In genomic region chr17:60920107-60920506, GRCh38 we compare ENCODE assay signal across 25 cellular contexts.
"Had no signal": no experiment of that assay in that cellular context is flagged by ENCODE, and none has a peak within 500 bp of the region (broad histone marks: within the 10 kb centered on the region; RNA-seq: fewer than 3 reads in every experiment).

No MANE protein-coding gene starts in this region.

- H3K27ac ChIP-seq: breast epithelium, gastroesophageal sphincter, hepatocyte, neutrophil, ovary, skin epidermis, thoracic aorta, VCaP had no signal

- FAIRE-seq: endothelial cell of umbilical vein, keratinocyte, urothelium cell line had no signal

- ATAC-seq: activated naive CD4-positive, alpha-beta T cell treated with anti-CD3 and anti-CD28 coated beads, Interleukin-2, amount 50 U/mL, for 72 hours; activated T-cell treated with anti-CD3 and anti-CD28 coated beads, Interleukin-2, amount 50 U/mL, for 72 hours; gastroesophageal sphincter; left cardiac atrium; sciatic nerve; stimulated activated effector memory CD8-positive, alpha-beta T cell treated with anti-CD3 and anti-CD28 coated beads, Interleukin-12 subunit alpha, Interleukin-12 subunit beta, amount 100 ng/mL, for 72 hours had no signal

- DNase-seq: activated CD4-positive, alpha-beta T cell treated with anti-CD3 and anti-CD28 coated beads for 4 hours; activated CD4-positive, alpha-beta T cell treated with anti-CD3 and anti-CD28 coated beads, Interleukin-2, amount 50 U/mL, for 4 hours; activated naive CD4-positive, alpha-beta T cell; activated T-cell treated with anti-CD3 and anti-CD28 coated beads for 4 hours; activated T-cell treated with anti-CD3 and anti-CD28 coated beads, Interleukin-2, amount 50 U/mL, for 72 hours; central memory CD4-positive, alpha-beta T cell; left cardiac atrium; naive B cell; nephron progenitor cell; ovary; stimulated activated CD4-positive, alpha-beta T cell treated with anti-CD3 and anti-CD28 coated beads, Interleukin-4, amount 100 ng/mL, for 24 hours; trophoblast cell had no signal
